In genomic region chr11:44775366-44776356, GRCh38 we compare ENCODE assay signal across 1 cellular context.
TF ChIP-seq lines count a peak whose summit lies in the region.

No MANE protein-coding gene starts in this region.

TF ChIP-seq in HepG2, 621 proteins besides CTCF, POLR2A, EP300 and RAD21 (continued from another document):
- TF ChIP-seq, protein P1, sequence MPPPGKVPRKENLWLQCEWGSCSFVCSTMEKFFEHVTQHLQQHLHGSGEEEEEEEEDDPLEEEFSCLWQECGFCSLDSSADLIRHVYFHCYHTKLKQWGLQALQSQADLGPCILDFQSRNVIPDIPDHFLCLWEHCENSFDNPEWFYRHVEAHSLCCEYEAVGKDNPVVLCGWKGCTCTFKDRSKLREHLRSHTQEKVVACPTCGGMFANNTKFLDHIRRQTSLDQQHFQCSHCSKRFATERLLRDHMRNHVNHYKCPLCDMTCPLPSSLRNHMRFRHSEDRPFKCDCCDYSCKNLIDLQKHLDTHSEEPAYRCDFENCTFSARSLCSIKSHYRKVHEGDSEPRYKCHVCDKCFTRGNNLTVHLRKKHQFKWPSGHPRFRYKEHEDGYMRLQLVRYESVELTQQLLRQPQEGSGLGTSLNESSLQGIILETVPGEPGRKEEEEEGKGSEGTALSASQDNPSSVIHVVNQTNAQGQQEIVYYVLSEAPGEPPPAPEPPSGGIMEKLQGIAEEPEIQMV (CRISPR knock-in tag; IDR thresholded peaks at IDR 0.05; ENCODE audit: low read depth), result peak; percentile 98
- TF ChIP-seq SMC3 (IDR thresholded peaks at IDR 0.05; ENCODE audit: low read length), result peak; percentile 41; the same call in 1 of the 2 replicates
- TF ChIP-seq RFX5 (IDR thresholded peaks at IDR 0.05; ENCODE audit: low read depth, low read length), result no peak
- no peak for TF ChIP-seq GPBP1L1 (CRISPR knock-in tag; IDR thresholded peaks at IDR 0.05)
- no peak for TF ChIP-seq ZNF510 (CRISPR knock-in tag; IDR thresholded peaks at IDR 0.05; ENCODE audit: low read depth)
- TF ChIP-seq AGO2 (optimal IDR thresholded peaks at IDR 0.05; ENCODE audit: low read depth, low read length), result no peak
- TF ChIP-seq HMGXB3 (CRISPR knock-in tag; IDR thresholded peaks at IDR 0.05; ENCODE audit: borderline replicate concordance), result no peak
- TF ChIP-seq ZNF770 (CRISPR knock-in tag; IDR thresholded peaks at IDR 0.05), result peak; percentile 88
- TF ChIP-seq, protein P2, sequence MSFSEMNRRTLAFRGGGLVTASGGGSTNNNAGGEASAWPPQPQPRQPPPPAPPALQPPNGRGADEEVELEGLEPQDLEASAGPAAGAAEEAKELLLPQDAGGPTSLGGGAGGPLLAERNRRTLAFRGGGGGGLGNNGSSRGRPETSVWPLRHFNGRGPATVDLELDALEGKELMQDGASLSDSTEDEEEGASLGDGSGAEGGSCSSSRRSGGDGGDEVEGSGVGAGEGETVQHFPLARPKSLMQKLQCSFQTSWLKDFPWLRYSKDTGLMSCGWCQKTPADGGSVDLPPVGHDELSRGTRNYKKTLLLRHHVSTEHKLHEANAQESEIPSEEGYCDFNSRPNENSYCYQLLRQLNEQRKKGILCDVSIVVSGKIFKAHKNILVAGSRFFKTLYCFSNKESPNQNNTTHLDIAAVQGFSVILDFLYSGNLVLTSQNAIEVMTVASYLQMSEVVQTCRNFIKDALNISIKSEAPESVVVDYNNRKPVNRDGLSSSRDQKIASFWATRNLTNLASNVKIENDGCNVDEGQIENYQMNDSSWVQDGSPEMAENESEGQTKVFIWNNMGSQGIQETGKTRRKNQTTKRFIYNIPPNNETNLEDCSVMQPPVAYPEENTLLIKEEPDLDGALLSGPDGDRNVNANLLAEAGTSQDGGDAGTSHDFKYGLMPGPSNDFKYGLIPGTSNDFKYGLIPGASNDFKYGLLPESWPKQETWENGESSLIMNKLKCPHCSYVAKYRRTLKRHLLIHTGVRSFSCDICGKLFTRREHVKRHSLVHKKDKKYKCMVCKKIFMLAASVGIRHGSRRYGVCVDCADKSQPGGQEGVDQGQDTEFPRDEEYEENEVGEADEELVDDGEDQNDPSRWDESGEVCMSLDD (CRISPR knock-in tag; IDR thresholded peaks at IDR 0.05; ENCODE audit: borderline replicate concordance), result no peak
